Comparison of ENCODE assay signal across 24 cellular contexts in genomic region chr2:16010011-16010410, GRCh38.
"Had no signal": no experiment of that assay in that cellular context is flagged by ENCODE, and none has a peak within 500 bp of the region (broad histone marks: within the 10 kb centered on the region; RNA-seq: fewer than 3 reads in every experiment).

No MANE protein-coding gene starts in this region.

- H3K4me3 ChIP-seq: stomach, suprapubic skin, testis, thoracic aorta, thyroid gland, tibial artery, tibial nerve, transverse colon, upper lobe of left lung, upper lobe of right lung, uterus, vagina had no signal

- DNase-seq: stimulated activated CD4-positive, alpha-beta T cell treated with anti-CD3 and anti-CD28 coated beads, Interleukin-2, amount 100 ng/mL, for 48 hours; stimulated activated CD4-positive, alpha-beta T cell treated with anti-CD3 and anti-CD28 coated beads, Interleukin-4, amount 100 ng/mL, for 1 hour; stimulated activated CD4-positive, alpha-beta T cell treated with anti-CD3 and anti-CD28 coated beads, Interleukin-4, amount 100 ng/mL, for 24 hours; stimulated activated CD4-positive, alpha-beta T cell treated with anti-CD3 and anti-CD28 coated beads, Interleukin-4, amount 100 ng/mL, for 4 hours; stimulated activated CD8-positive, alpha-beta memory T cell treated with anti-CD3 and anti-CD28 coated beads, Interleukin-4, amount 100 ng/mL, for 48 hours; stimulated activated naive B cell treated with anti-CD40 and anti-IgM and Interleukin-4, amounts not matched to agents 10 μg/mL and 1 μg/mL and 100 μg/mL, for 72 hours; stimulated activated naive CD4-positive, alpha-beta T cell; stimulated activated naive CD4-positive, alpha-beta T cell treated with Interleukin-2 at 50 U/mL for 16 hours; stimulated activated naive CD8-positive, alpha-beta T cell treated with anti-CD3 and anti-CD28 coated beads, Interleukin-15, amount 100 ng/mL, for 72 hours; stimulated activated naive CD8-positive, alpha-beta T cell treated with anti-CD3 and anti-CD28 coated beads, Interleukin-15, Interleukin-2, amounts not matched to agents 100 U/mL and 50 U/mL, for 24 hours; stomach; testis; thyroid gland; tibial artery; transverse colon; upper lobe of left lung; upper lobe of right lung; uterus had no signal

- ATAC-seq: stimulated activated effector memory CD8-positive, alpha-beta T cell treated with anti-CD3 and anti-CD28 coated beads, Interleukin-12 subunit alpha, Interleukin-12 subunit beta, amount 100 ng/mL, for 72 hours; stimulated activated memory B cell treated with anti-CD40 and anti-IgM and Interleukin-4, amounts not matched to agents 10 μg/mL and 1 μg/mL and 100 μg/mL, for 72 hours; stimulated activated naive B cell treated with anti-CD40 and anti-IgM and Interleukin-4, amounts not matched to agents 10 μg/mL and 1 μg/mL and 100 μg/mL, for 72 hours; stimulated activated naive CD8-positive, alpha-beta T cell treated with anti-CD3 and anti-CD28 coated beads, Interleukin-15, amount 100 ng/mL, for 72 hours; stimulated activated naive CD8-positive, alpha-beta T cell treated with anti-CD3 and anti-CD28 coated beads, Interleukin-15, Interleukin-2, amounts not matched to agents 100 U/mL and 50 U/mL, for 24 hours; upper lobe of right lung had no signal

- H3K4me1 ChIP-seq: testis, uterus had no signal

- H3K27me3 ChIP-seq: testis, thyroid gland, vagina had no signal

- H3K27ac ChIP-seq: stomach, suprapubic skin, testis, thoracic aorta, thyroid gland, tibial artery, tibial nerve, transverse colon, upper lobe of left lung, upper lobe of right lung, uterus, vagina had no signal

- H3K36me3 ChIP-seq: stomach, suprapubic skin, thoracic aorta, thyroid gland, tibial artery, tibial nerve, transverse colon, upper lobe of left lung, upper lobe of right lung, uterus, vagina had no signal

- H3K9me3 ChIP-seq: stomach, suprapubic skin, testis, thoracic aorta, thyroid gland, tibial artery, tibial nerve, transverse colon, upper lobe of left lung, upper lobe of right lung, uterus, vagina had no signal
